In genomic region chr5:9710069-9710468, GRCh38 we compare ENCODE assay signal across 30 cellular contexts.
"Had no signal": no experiment of that assay in that cellular context is flagged by ENCODE, and none has a peak within 500 bp of the region (broad histone marks: within the 10 kb centered on the region; RNA-seq: fewer than 3 reads in every experiment).

No MANE protein-coding gene starts in this region.

- H3K4me3 ChIP-seq: Peyer's patch had no signal

- H3K9me3 ChIP-seq: Peyer's patch had no signal

- H3K4me1 ChIP-seq: Peyer's patch had no signal

- H3K36me3 ChIP-seq: Peyer's patch, WERI-Rb-1 had no signal

- DNase-seq: activated CD4-positive, alpha-beta memory T cell treated with anti-CD3 and anti-CD28 coated beads, Interleukin-2, amount 10 ng/mL, durations not matched to agents 7 days and 5 days; activated CD4-positive, alpha-beta T cell treated with anti-CD3 and anti-CD28 coated beads for 1 hour; activated CD4-positive, alpha-beta T cell treated with anti-CD3 and anti-CD28 coated beads for 48 hours; activated CD4-positive, CD25-positive, alpha-beta regulatory T cell; activated CD8-positive, alpha-beta memory T cell treated with anti-CD3 and anti-CD28 coated beads for 24 hours; activated CD8-positive, alpha-beta memory T cell treated with anti-CD3 and anti-CD28 coated beads, Interleukin-2, amount 10 ng/mL, durations not matched to agents 7 days and 5 days; activated CD8-positive, alpha-beta memory T cell treated with anti-CD3 and anti-CD28 coated beads, Interleukin-2, amount 50 U/mL, for 48 hours; activated effector memory CD4-positive, alpha-beta T cell treated with Interleukin-2 at 50 U/mL for 16 hours; activated naive CD4-positive, alpha-beta T cell treated with anti-CD3 and anti-CD28 coated beads, Interleukin-2, amount 10 ng/mL, durations not matched to agents 7 days and 5 days; activated naive CD8-positive, alpha-beta T cell treated with anti-CD3 and anti-CD28 coated beads, Interleukin-2, amount 50 U/mL, for 24 hours; activated T-cell treated with anti-CD3 and anti-CD28 coated beads, Interleukin-2, amount 50 U/mL, for 48 hours; anterior cingulate cortex; central memory CD4-positive, alpha-beta T cell; Karpas-422; KBM-7; NCI-H1105; NCI-H1417 treated with DMSO at 0.1 percent for 48 hours; NCI-H187 treated with DMSO at 0.1 percent for 48 hours; NCI-H2081; NCI-H524 treated with DMSO at 0.1 percent for 48 hours; PC-3; Peyer's patch; RPMI8226; SHP77 treated with DMSO at 0.1 percent for 48 hours; SW 1271; T-helper 1 cell; T-helper 2 cell; T-helper 9 cell; WERI-Rb-1 had no signal

- ATAC-seq: activated CD8-positive, alpha-beta memory T cell treated with anti-CD3 and anti-CD28 coated beads, Interleukin-2, amount 10 ng/mL, durations not matched to agents 7 days and 5 days; activated naive CD8-positive, alpha-beta T cell treated with anti-CD3 and anti-CD28 coated beads, Interleukin-2, amount 50 U/mL, for 24 hours; PC-3; SK-N-SH treated with all-trans-retinoic acid at 6 μM for 48 hours had no signal

- H3K27me3 ChIP-seq: Peyer's patch had no signal

- H3K27ac ChIP-seq: Peyer's patch, WERI-Rb-1 had no signal
